1 cellular context compared by ENCODE assay signal in the genomic region with DNA sequence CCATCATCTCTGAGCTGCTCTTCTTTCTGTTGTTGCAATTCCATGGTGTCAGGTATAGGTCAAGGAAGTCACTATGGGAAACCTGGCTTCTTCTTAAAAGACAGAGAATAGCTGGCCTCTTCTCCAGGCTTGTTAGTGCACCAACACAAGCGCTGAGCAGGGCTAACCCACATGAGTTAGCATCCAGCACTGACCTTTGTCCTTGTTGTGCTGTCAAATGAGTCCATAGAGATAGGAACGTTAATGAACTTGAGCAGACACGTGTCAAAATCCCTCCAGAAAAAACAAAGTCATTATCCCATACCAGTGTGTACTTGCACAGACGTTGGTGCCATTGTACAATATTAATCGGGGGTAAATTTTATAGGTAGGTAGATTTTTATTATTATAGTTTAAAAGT.
TF ChIP-seq lines count a peak whose summit lies in the region.

No MANE protein-coding gene starts in this region.

TF ChIP-seq in GM23338, 12 proteins besides CTCF, POLR2A, EP300 and RAD21 (continued from another document):
- no peak for TF ChIP-seq ZNF462 (CRISPR knock-in tag; IDR thresholded peaks at IDR 0.05)
- TF ChIP-seq JUNB (IDR thresholded peaks at IDR 0.05; ENCODE audit: unreplicated experiment): no peak
